Comparison of ENCODE assay signal across 8 cellular contexts in genomic region chr12:26235465-26235864, GRCh38. TPM values are rescaled to one million over a fixed set of nuclear protein-coding genes. Genes with fewer than 3 reads are reported as not detected.
DNase-seq lines count a peak whose midpoint lies in the region; ATAC-seq, FAIRE-seq and TF ChIP-seq lines count a peak whose summit lies in the region.
"Not testable (repeated sequence)": the region's sequence is repeated elsewhere in the genome, so short reads cannot be mapped to it uniquely, and the experiment has no call there.
"Had no signal": no experiment of that assay in that cellular context is flagged by ENCODE, and none has a peak within 500 bp of the region (broad histone marks: within the 10 kb centered on the region; RNA-seq: fewer than 3 reads in every experiment).

No MANE protein-coding gene starts in this region.

- BruUV-seq in K562 (replicated peaks; lab: Mats Ljungman, UMichigan): not testable (repeated sequence)

- not testable (repeated sequence) for H3K27ac ChIP-seq in HEK293 (ENCODE audit: extremely low read depth, low read depth, low read length); K562 (ENCODE audit: extremely low read depth, low read depth, low read length)

- not testable (repeated sequence) for TF ChIP-seq POLR2A in K562 (conservative IDR thresholded peaks at IDR 0.05)

- not testable (repeated sequence) for H3K9ac ChIP-seq in K562 (ENCODE audit: insufficient read depth in 1 of 2, low read depth in 2 of 2, low read length in 2 of 2)

- WGBS in K562 (ENCODE audit: insufficient coverage, low coverage, missing lambda C conversion rate): 7% methylated on average over 2 of the region's 2 CpGs

- not testable (repeated sequence) for H3K9me1 ChIP-seq in K562 (ENCODE audit: control insufficient read depth, insufficient read depth, low read length)

- not testable (repeated sequence) for H3K9me3 Mint-ChIP-seq in memory B cell

- not testable (repeated sequence) for TF ChIP-seq EP300 in K562 (IDR thresholded peaks at IDR 0.05; ENCODE audit: low read length)

- TF ChIP-seq CTCF in HEK293 (tag by site-specific recombination; IDR thresholded peaks at IDR 0.05); K562 (IDR thresholded peaks at IDR 0.05 in 2 of 3, conservative IDR thresholded peaks at IDR 0.05 in 1 of 3; ENCODE audit: insufficient read depth in 2 of 3, low read depth in 1 of 3, low read length in 3 of 3): not testable (repeated sequence)

- H3K27me3 Mint-ChIP-seq in memory B cell: not testable (repeated sequence)

- FAIRE-seq in K562 (lab: Jason Lieb, UNC): not testable (repeated sequence)

- in situ Hi-C loops in K562 (cut with MboI): not testable (repeated sequence)

- H3K27ac Mint-ChIP-seq in memory B cell: peak overlapping the region; percentile 8

- H3K36me3 ChIP-seq in HEK293 (ENCODE audit: control insufficient read depth in 2 of 2, insufficient read depth in 1 of 2, low read length in 2 of 2); K562 (ENCODE audit: control insufficient read depth, insufficient read depth, low read length): not testable (repeated sequence)

- H3K4me1 Mint-ChIP-seq in memory B cell: not testable (repeated sequence)

- not testable (repeated sequence) for H3K27me3 ChIP-seq in K562 (ENCODE audit: control insufficient read depth in 2 of 2, insufficient read depth in 2 of 2, low read length in 2 of 2)

- H3K9me3 ChIP-seq in HEK293 (ENCODE audit: control insufficient read depth, insufficient read depth, low read depth, low read length); K562 (replicated peaks; ENCODE audit: control insufficient read depth, insufficient read depth, low read depth, low read length): not testable (repeated sequence)

- not testable (repeated sequence) for H3K4me2 ChIP-seq in K562 (ENCODE audit: insufficient read depth, low read length)

- CTCF ChIA-PET in HEK293 (lab: Yijun Ruan, JAX); K562 (lab: Yijun Ruan, JAX; ENCODE audit: low intra/inter-chr PET ratio): not testable (repeated sequence)

- intact Hi-C loops in K562 (cut with micrococcal nuclease): not testable (repeated sequence)

- H3K36me3 Mint-ChIP-seq in memory B cell: peaks cover 17% of the 10 kb centered on the region

- not testable (repeated sequence) for H3K79me2 ChIP-seq in K562 (ENCODE audit: control insufficient read depth, insufficient read depth, low read length)

- H4K20me1 ChIP-seq in K562 (replicated peaks; ENCODE audit: control insufficient read depth, insufficient read depth, low read length): not testable (repeated sequence)

- not testable (repeated sequence) for H3K4me3 ChIP-seq in HEK293 (ENCODE audit: low read depth, low read length); K562

- not testable (repeated sequence) for ATAC-seq in K562; memory B cell (ENCODE audit: low read depth)

- POLR2A ChIA-PET in HEK293 (lab: Yijun Ruan, JAX); K562 (lab: Yijun Ruan, JAX): not testable (repeated sequence)

- not testable (repeated sequence) for DNase-seq in K562 (ENCODE audit: extremely low read depth in 1 of 4, low spot score in 3 of 4); memory B cell (ENCODE audit: low spot score in 2 of 2)

- not testable (repeated sequence) for H2AFZ ChIP-seq in K562 (ENCODE audit: low read depth, low read length)

- peaks cover 11% of the 10 kb centered on the region; the same call in 1 of the 2 replicates for H3K4me1 ChIP-seq in HEK293 (ENCODE audit: control insufficient read depth, insufficient read depth, low read length)
- not testable (repeated sequence) for H3K4me1 ChIP-seq in K562 (replicated peaks in 1 of 2; ENCODE audit: control insufficient read depth in 2 of 2, insufficient read depth in 2 of 2, low read length in 2 of 2)

- TF ChIP-seq RAD21 in K562 (CRISPR knock-in tag; conservative IDR thresholded peaks at IDR 0.05 in 1 of 2, IDR thresholded peaks at IDR 0.05 in 1 of 2): not testable (repeated sequence)

- not testable (repeated sequence) for H3K4me3 Mint-ChIP-seq in memory B cell

TF ChIP-seq in HEK293, 187 proteins besides CTCF, POLR2A, EP300 and RAD21:
- TF ChIP-seq ZNF146 (tag by site-specific recombination; IDR thresholded peaks at IDR 0.05): peak; percentile 83
- TF ChIP-seq, protein P1, sequence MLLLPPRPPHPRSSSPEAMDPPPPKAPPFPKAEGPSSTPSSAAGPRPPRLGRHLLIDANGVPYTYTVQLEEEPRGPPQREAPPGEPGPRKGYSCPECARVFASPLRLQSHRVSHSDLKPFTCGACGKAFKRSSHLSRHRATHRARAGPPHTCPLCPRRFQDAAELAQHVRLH (tag by site-specific recombination; IDR thresholded peaks at IDR 0.05): 0 out of 2 replicates have a peak, but pooled peaks have one; percentile 31

TF ChIP-seq in K562, 482 proteins besides CTCF, POLR2A, EP300 and RAD21:
- TF ChIP-seq ZNF146 (CRISPR knock-in tag; IDR thresholded peaks at IDR 0.05; ENCODE audit: unreplicated experiment): peak; percentile 74

RNA-seq across cellular contexts. Expression of gene SSPN, which starts 40.1 kb away (rescaled TPM):
- not detected in 2 replicates for total RNA-seq in K562 (2011; cell fraction: chromatin; rRNA removed; ENCODE audit: low replicate concordance)
- not detected in 2 replicates for total RNA-seq in K562 (2011; cell fraction: nucleolus; rRNA removed)
- not detected in 2 replicates for total RNA-seq in K562 (2011; cell fraction: nucleoplasm; rRNA removed)
- total RNA-seq in K562 (2014; rRNA removed) (not detected in 2 replicates), K562 (2014; rRNA removed; fragmentation: Illumina TruSeq; extraction: Trizol) (not detected in 2 replicates), K562 (2015; rRNA removed; fragmentation: Illumina TruSeq; extraction: Trizol) (not detected in 2 replicates), K562 (2021) (0.40 TPM in 1 of 2 replicates, not detected in the other)
- polyA plus RNA-seq in K562 (2011; rRNA removed) (not detected in 2 replicates), K562 (2014; fragmentation: Illumina TruSeq; extraction: Trizol) (not detected in 2 replicates), K562 (2014; fragmentation: Nextera tagmentation; extraction: Ambion mirVana) (not detected), K562 (2014; rRNA removed) (not detected in 2 replicates)
- polyA plus RNA-seq in K562 (2011; cell fraction: cytosol; rRNA removed): not detected in 2 replicates
- not detected in 2 replicates for polyA plus RNA-seq in K562 (2011; cell fraction: nucleus; rRNA removed)
- not detected in 2 replicates for polyA plus RNA-seq in K562 (2012)
- not detected in 2 replicates for polyA minus RNA-seq in K562 (2011; rRNA and poly(A)+ RNA removed)
- not detected in 2 replicates for polyA minus RNA-seq in K562 (2011; cell fraction: cytosol; rRNA and poly(A)+ RNA removed)
- not detected in 2 replicates for polyA minus RNA-seq in K562 (2011; cell fraction: nucleus; rRNA and poly(A)+ RNA removed)
- total RNA-seq: CD4-positive, alpha-beta memory T cell; CD4-positive, alpha-beta T cell; CD4-positive, CD25-positive, alpha-beta regulatory T cell; CD8-positive, alpha-beta memory T cell; CD8-positive, alpha-beta T cell had no signal
- polyA plus RNA-seq: CD4-positive, CD25-positive, alpha-beta regulatory T cell; CD8-positive, alpha-beta memory T cell had no signal
